ENCODE assay signal across 28 cellular contexts in genomic region chr6:137896647-137897046, GRCh38.
"Had no signal": no experiment of that assay in that cellular context is flagged by ENCODE, and none has a peak within 500 bp of the region (broad histone marks: within the 10 kb centered on the region; RNA-seq: fewer than 3 reads in every experiment).

No MANE protein-coding gene starts in this region.

- H3K36me3 Mint-ChIP-seq: activated CD4-positive, alpha-beta memory T cell treated with anti-CD3 and anti-CD28 coated beads for 36 hours; brain had no signal

- H3K4me1 Mint-ChIP-seq: activated CD4-positive, alpha-beta T cell treated with anti-CD3 and anti-CD28 coated beads, Interleukin-2, amount 10 ng/mL, durations not matched to agents 7 days and 5 days; brain had no signal

- H3K27ac Mint-ChIP-seq: activated CD4-positive, alpha-beta memory T cell treated with anti-CD3 and anti-CD28 coated beads for 36 hours; activated CD4-positive, alpha-beta T cell treated with anti-CD3 and anti-CD28 coated beads, Interleukin-2, amount 10 ng/mL, durations not matched to agents 7 days and 5 days; activated T-cell treated with anti-CD3 and anti-CD28 coated beads, Interleukin-2, amount 50 U/mL, for 72 hours; brain; T-helper 1 cell treated with Interleukin-12 subunit alpha and Interleukin-12 subunit beta and Interleukin-4 antibody, amounts not matched to agents 30 μg/mL and 1 μg/mL, for 36 hours; T-helper 2 cell treated with Interferon-gamma antibody and Interleukin-4, amounts not matched to agents 5 μg/mL and 100 μg/mL, for 36 hours had no signal

- ATAC-seq: activated T-helper 17 cell treated with anti-CD3 and anti-CD28 coated beads, Interleukin-2, amount 50 U/mL, for 72 hours; PC-3 had no signal

- H3K4me2 ChIP-seq: SK-N-SH had no signal

- H3K27me3 ChIP-seq: Peyer's patch, SJSA1 had no signal

- H3K36me3 ChIP-seq: Peyer's patch, SJSA1 had no signal

- H3K9ac ChIP-seq: SK-N-SH had no signal

- H3K4me1 ChIP-seq: Peyer's patch had no signal

- DNase-seq: activated CD4-positive, alpha-beta memory T cell treated with anti-CD3 and anti-CD28 coated beads for 36 hours; activated CD4-positive, alpha-beta T cell treated with anti-CD3 and anti-CD28 coated beads, Interleukin-2, amount 10 ng/mL, durations not matched to agents 7 days and 5 days; activated CD8-positive, alpha-beta memory T cell treated with anti-CD3 and anti-CD28 coated beads, Interleukin-2, amount 50 U/mL, for 4 hours; activated gamma-delta T cell; activated naive CD4-positive, alpha-beta T cell treated with Interleukin-2 at 50 U/mL for 16 hours; activated T-cell treated with anti-CD3 and anti-CD28 coated beads for 4 hours; activated T-cell treated with anti-CD3 and anti-CD28 coated beads, Interleukin-2, amount 50 U/mL, for 72 hours; anterior cingulate cortex; central memory CD4-positive, alpha-beta T cell; Karpas-422; KBM-7; MV-4-11; NCI-H1092; NCI-H1436 treated with DMSO at 0.1 percent for 48 hours; NCI-H1694 treated with DMSO at 0.1 percent for 48 hours; NCI-H2029; NCI-H345; NCI-H524 treated with DMSO at 0.1 percent for 48 hours; PC-3; Peyer's patch; RPMI8226; SHP77 treated with DMSO at 0.1 percent for 48 hours; SK-N-SH had no signal

- H3K9me3 Mint-ChIP-seq: activated CD4-positive, alpha-beta memory T cell treated with anti-CD3 and anti-CD28 coated beads for 36 hours; activated T-helper 17 cell treated with anti-CD3 and anti-CD28 coated beads, Interleukin-2, amount 50 U/mL, for 72 hours; T-helper 1 cell treated with Interleukin-12 subunit alpha and Interleukin-12 subunit beta and Interleukin-4 antibody, amounts not matched to agents 30 μg/mL and 1 μg/mL, for 36 hours; T-helper 2 cell treated with Interferon-gamma antibody and Interleukin-4, amounts not matched to agents 5 μg/mL and 100 μg/mL, for 36 hours had no signal

- H3K27ac ChIP-seq: Peyer's patch, SJSA1 had no signal

- H3K4me3 Mint-ChIP-seq: activated CD4-positive, alpha-beta memory T cell treated with anti-CD3 and anti-CD28 coated beads for 36 hours; activated CD4-positive, alpha-beta T cell treated with anti-CD3 and anti-CD28 coated beads, Interleukin-2, amount 10 ng/mL, durations not matched to agents 7 days and 5 days; activated T-cell treated with anti-CD3 and anti-CD28 coated beads, Interleukin-2, amount 50 U/mL, for 72 hours; activated T-helper 17 cell treated with anti-CD3 and anti-CD28 coated beads, Interleukin-2, amount 50 U/mL, for 72 hours; brain; T-helper 1 cell treated with Interleukin-12 subunit alpha and Interleukin-12 subunit beta and Interleukin-4 antibody, amounts not matched to agents 30 μg/mL and 1 μg/mL, for 36 hours; T-helper 2 cell treated with Interferon-gamma antibody and Interleukin-4, amounts not matched to agents 5 μg/mL and 100 μg/mL, for 36 hours had no signal

- H3K4me3 ChIP-seq: Peyer's patch, SJSA1 had no signal

- H3K27me3 Mint-ChIP-seq: activated CD4-positive, alpha-beta memory T cell treated with anti-CD3 and anti-CD28 coated beads for 36 hours; activated CD4-positive, alpha-beta T cell treated with anti-CD3 and anti-CD28 coated beads, Interleukin-2, amount 10 ng/mL, durations not matched to agents 7 days and 5 days; activated T-helper 17 cell treated with anti-CD3 and anti-CD28 coated beads, Interleukin-2, amount 50 U/mL, for 72 hours had no signal

- H3K9me3 ChIP-seq: Peyer's patch, SJSA1, SK-N-SH had no signal
